In the genomic region with DNA sequence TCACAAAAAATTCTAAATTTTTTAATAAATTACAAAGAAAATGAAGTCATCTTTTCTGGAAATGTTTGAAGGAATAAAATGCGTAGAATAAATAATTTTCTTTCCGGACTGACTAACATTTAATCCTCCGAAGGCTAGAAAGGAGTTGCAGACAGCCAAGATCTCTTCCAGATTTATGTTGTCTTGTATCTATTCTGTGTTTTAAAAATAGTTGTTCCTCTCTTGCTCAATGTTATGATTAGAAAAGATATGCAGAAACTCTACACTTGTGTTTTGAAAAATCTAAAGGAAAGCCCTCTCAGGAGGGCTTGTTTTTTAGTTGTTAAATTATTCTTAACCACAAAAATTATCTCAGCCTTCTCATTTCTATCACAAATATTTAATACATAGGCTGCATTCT, we compare ENCODE assay signal across 18 cellular contexts.
DNase-seq lines count a peak whose midpoint lies in the region; TF ChIP-seq lines count a peak whose summit lies in the region.
"Had no signal": no experiment of that assay in that cellular context is flagged by ENCODE, and none has a peak within 500 bp of the region (broad histone marks: within the 10 kb centered on the region; RNA-seq: fewer than 3 reads in every experiment).

No MANE protein-coding gene starts in this region.

- no peak overlapping the region for H3K27ac ChIP-seq in smooth muscle cell (ENCODE audit: low read depth)
- no peak overlapping the region for H3K27ac ChIP-seq in Peyer's patch
- H3K27ac ChIP-seq: WERI-Rb-1 had no signal

- H3K4me3 ChIP-seq in cardiac fibroblast (replicated peaks in 1 of 2; ENCODE audit: low read depth in 2 of 2, low read length in 2 of 2) (no peak overlapping the region), smooth muscle cell (peak overlapping the region; percentile 5), Peyer's patch (no peak overlapping the region)

- no peaks in the 10 kb centered on the region for H3K79me2 ChIP-seq in smooth muscle cell (ENCODE audit: low read depth)

- peak; percentile 11 for DNase-seq in HCEC 1CT
- peak; percentile 27 to 58 for DNase-seq in cardiac fibroblast (ENCODE audit: low read depth in 2 of 2)
- peak; percentile 17 for DNase-seq in iris pigment epithelial cell (ENCODE audit: low read depth)
- DNase-seq in smooth muscle cell (lab: John Stamatoyannopoulos, UW; ENCODE audit: unreplicated experiment): no peak
- no peak for DNase-seq in Peyer's patch
- no peak for DNase-seq in NCI-H2107 (lab: John Stamatoyannopoulos, UW)
- no peak for DNase-seq in cerebellum (ENCODE audit: low spot score)
- no peak for DNase-seq in SKM-1 treated with dmso at 0.1 percent for 144 hours (lab: John Stamatoyannopoulos, UW; ENCODE audit: unreplicated experiment)
- DNase-seq: activated CD4-positive, alpha-beta memory T cell treated with anti-CD3 and anti-CD28 coated beads, Interleukin-2, amount 10 ng/mL, durations not matched to agents 7 days and 5 days; activated T-cell treated with anti-CD3 and anti-CD28 coated beads, Interleukin-2, amount 50 U/mL, for 48 hours; CD8-positive, alpha-beta memory T cell; H7; hypothalamus; mesendoderm; NCI-H187 treated with DMSO at 0.1 percent for 48 hours; NCI-H446 treated with DMSO at 0.1 percent for 48 hours; nephron progenitor cell; WERI-Rb-1 had no signal

- H3K9me3 ChIP-seq in smooth muscle cell (replicated peaks; ENCODE audit: low read depth) (no peaks in the 10 kb centered on the region), Peyer's patch (no peaks in the 10 kb centered on the region)

- H3K36me3 ChIP-seq in smooth muscle cell (ENCODE audit: low read depth) (no peaks in the 10 kb centered on the region), Peyer's patch (peaks cover 0 to 3% (median 0%) of the 10 kb centered on the region in 3 donors)
- H3K36me3 ChIP-seq: WERI-Rb-1 had no signal

- H3K4me1 ChIP-seq in smooth muscle cell (ENCODE audit: low read depth) (no peaks in the 10 kb centered on the region), Peyer's patch (no peaks in the 10 kb centered on the region)

- H2AFZ ChIP-seq in smooth muscle cell (ENCODE audit: low read depth): no peak overlapping the region

- peak overlapping the region; percentile 66 for H3K4me2 ChIP-seq in smooth muscle cell

- TF ChIP-seq POLR2A in Peyer's patch (IDR thresholded peaks at IDR 0.05): no peak

- H3K27me3 ChIP-seq in smooth muscle cell (ENCODE audit: low read depth): no peaks in the 10 kb centered on the region
- H3K27me3 ChIP-seq in Peyer's patch: no peaks in the 10 kb centered on the region

- no peak overlapping the region for H3K9ac ChIP-seq in smooth muscle cell (ENCODE audit: low read depth)

- TF ChIP-seq CTCF in cardiac fibroblast (IDR thresholded peaks at IDR 0.05; ENCODE audit: low read depth, low read length) (no peak), smooth muscle cell (IDR thresholded peaks at IDR 0.05; ENCODE audit: borderline replicate concordance, insufficient read depth, poor library complexity, severe bottlenecking) (no peak), Peyer's patch (IDR thresholded peaks at IDR 0.05) (no peak)

- no peaks in the 10 kb centered on the region for H3F3A ChIP-seq in smooth muscle cell (ENCODE audit: low read depth)

- H4K20me1 ChIP-seq in smooth muscle cell (ENCODE audit: low read depth): no peaks in the 10 kb centered on the region

- WGBS in smooth muscle cell (ENCODE audit: low lambda C conversion rate): 38% methylated on average over 3 of the region's 3 CpGs

Comparison
In these comparisons a context has a peak if more than half of its experiments do, and no peak if none do; other contexts are left out.
1. DNase-seq: peak in HCEC 1CT (single experiment), cardiac fibroblast (2 of 2) and iris pigment epithelial cell (single experiment); none in smooth muscle cell (single experiment), Peyer's patch (0 of 3), NCI-H2107 (single experiment), cerebellum (single experiment) and SKM-1 treated with dmso at 0.1 percent for 144 hours (single experiment).